Comparison of ENCODE assay signal across 6 cellular contexts in genomic region chr12:6915023-6915788, GRCh38. TPM values are rescaled to one million over a fixed set of nuclear protein-coding genes. Genes with fewer than 3 reads are reported as not detected.
DNase-seq lines count a peak whose midpoint lies in the region; ATAC-seq and TF ChIP-seq lines count a peak whose summit lies in the region.

No MANE protein-coding gene starts in this region.

- H3K4me3 ChIP-seq in astrocyte of the spinal cord (ENCODE audit: low read depth, low read length), result peak overlapping the region; percentile 60

- H3K36me3 Mint-ChIP-seq in activated CD4-positive, alpha-beta T cell treated with anti-CD3 and anti-CD28 coated beads, Interleukin-2, amount 10 ng/mL, durations not matched to agents 7 days and 5 days (ENCODE audit: low read depth), result peaks cover 31% of the 10 kb centered on the region
- H3K36me3 Mint-ChIP-seq in natural killer cell treated with Interleukin-12 subunit alpha and Interleukin-12 subunit beta and Interleukin-15 and Interleukin-18, amount 100 ng/mL, for 72 hours, result no peaks in the 10 kb centered on the region

- H3K4me1 Mint-ChIP-seq in activated CD4-positive, alpha-beta T cell treated with anti-CD3 and anti-CD28 coated beads, Interleukin-2, amount 10 ng/mL, durations not matched to agents 7 days and 5 days, result peaks cover 49% of the 10 kb centered on the region
- H3K4me1 Mint-ChIP-seq in natural killer cell treated with Interleukin-12 subunit alpha and Interleukin-12 subunit beta and Interleukin-15 and Interleukin-18, amount 100 ng/mL, for 72 hours (ENCODE audit: low read depth in 2 of 2), result peaks cover 26 to 29% of the 10 kb centered on the region in 2 donors

- H3K4me3 Mint-ChIP-seq in activated CD4-positive, alpha-beta T cell treated with anti-CD3 and anti-CD28 coated beads, Interleukin-2, amount 10 ng/mL, durations not matched to agents 7 days and 5 days, result peak overlapping the region; percentile 84
- peak overlapping the region; percentile 95 for H3K4me3 Mint-ChIP-seq in natural killer cell treated with Interleukin-12 subunit alpha and Interleukin-12 subunit beta and Interleukin-15 and Interleukin-18, amount 100 ng/mL, for 72 hours

- POLR2A ChIA-PET in activated CD4-positive, alpha-beta T cell treated with anti-CD3 and anti-CD28 coated beads, Interleukin-2, amount 10 ng/mL, durations not matched to agents 7 days and 5 days (lab: Charles Lee), result no interaction called here

- no peaks in the 10 kb centered on the region for H3K27me3 Mint-ChIP-seq in activated CD4-positive, alpha-beta T cell treated with anti-CD3 and anti-CD28 coated beads, Interleukin-2, amount 10 ng/mL, durations not matched to agents 7 days and 5 days
- H3K27me3 Mint-ChIP-seq in natural killer cell treated with Interleukin-12 subunit alpha and Interleukin-12 subunit beta and Interleukin-15 and Interleukin-18, amount 100 ng/mL, for 72 hours, result peaks cover 0 to 7% of the 10 kb centered on the region in 2 donors

- ATAC-seq in natural killer cell treated with Interleukin-12 subunit alpha and Interleukin-12 subunit beta and Interleukin-15 and Interleukin-18, amount 100 ng/mL, for 72 hours, result no peak
- no peak for ATAC-seq in HG03045 (IDR thresholded peaks at IDR 0.05; ENCODE audit: unreplicated experiment)

- CTCF ChIA-PET in activated CD4-positive, alpha-beta T cell treated with anti-CD3 and anti-CD28 coated beads, Interleukin-2, amount 10 ng/mL, durations not matched to agents 7 days and 5 days (lab: Charles Lee), result interaction anchor here (0.7 to 6.3 kb wide), 7 partner anchors 9 to 46 kb away, joined by 3 to 39 read pairs (median 4); partner anchors contain the start of gene ATN1

- no peaks in the 10 kb centered on the region for H3K9me3 Mint-ChIP-seq in activated CD4-positive, alpha-beta T cell treated with anti-CD3 and anti-CD28 coated beads, Interleukin-2, amount 10 ng/mL, durations not matched to agents 7 days and 5 days
- H3K9me3 Mint-ChIP-seq in natural killer cell treated with Interleukin-12 subunit alpha and Interleukin-12 subunit beta and Interleukin-15 and Interleukin-18, amount 100 ng/mL, for 72 hours, result no peaks in the 10 kb centered on the region

- H3K27ac Mint-ChIP-seq in activated CD4-positive, alpha-beta T cell treated with anti-CD3 and anti-CD28 coated beads, Interleukin-2, amount 10 ng/mL, durations not matched to agents 7 days and 5 days, result peak overlapping the region; percentile 91
- peak overlapping the region; percentile 67 to 80 for H3K27ac Mint-ChIP-seq in natural killer cell treated with Interleukin-12 subunit alpha and Interleukin-12 subunit beta and Interleukin-15 and Interleukin-18, amount 100 ng/mL, for 72 hours

- TF ChIP-seq CTCF in astrocyte of the spinal cord (IDR thresholded peaks at IDR 0.05; ENCODE audit: low read depth, low read length), result no peak

- in situ Hi-C loops in astrocyte of the spinal cord (cut with HindIII; ENCODE audit: low sequenced_read_pairs), result no loop called here

- no peak for DNase-seq in activated CD4-positive, alpha-beta T cell treated with anti-CD3 and anti-CD28 coated beads, Interleukin-2, amount 10 ng/mL, durations not matched to agents 7 days and 5 days
- no peak for DNase-seq in activated CD4-positive, alpha-beta T cell treated with anti-CD3 and anti-CD28 coated beads, Interleukin-2, amount 50 U/mL, for 4 hours
- DNase-seq in astrocyte of the spinal cord (ENCODE audit: low read depth, low spot score) (no peak), GF-D8 (lab: John Stamatoyannopoulos, UW) (no peak)
- DNase-seq in natural killer cell treated with Interleukin-12 subunit alpha and Interleukin-12 subunit beta and Interleukin-15 and Interleukin-18, amount 100 ng/mL, for 72 hours (ENCODE audit: low spot score), result no peak

RNA-seq across cellular contexts. Expression of gene ENO2, which starts 0.8 kb away (rescaled TPM):
- total RNA-seq in activated CD4-positive, alpha-beta T cell treated with anti-CD3 and anti-CD28 coated beads, Interleukin-2, amount 10 ng/mL, durations not matched to agents 7 days and 5 days, result 100 to 1,000 TPM; 156 to 160 TPM
- total RNA-seq in natural killer cell treated with Interleukin-12 subunit alpha and Interleukin-12 subunit beta and Interleukin-15 and Interleukin-18, amount 100 ng/mL, for 72 hours, result 100 to 1,000 TPM; 151 to 158 TPM

RNA-seq across cellular contexts. Expression of gene LRRC23, which starts 10.6 kb away (rescaled TPM):
- total RNA-seq in activated CD4-positive, alpha-beta T cell treated with anti-CD3 and anti-CD28 coated beads, Interleukin-2, amount 10 ng/mL, durations not matched to agents 7 days and 5 days, result 1 to 10 TPM; 4.4 to 5.2 TPM
- total RNA-seq in natural killer cell treated with Interleukin-12 subunit alpha and Interleukin-12 subunit beta and Interleukin-15 and Interleukin-18, amount 100 ng/mL, for 72 hours, result 1 to 10 TPM; 3.2 to 7.1 TPM

RNA-seq across cellular contexts. Expression of gene ATN1, which starts 12.6 kb away (rescaled TPM):
- 10 to 100 TPM; 27.3 to 27.6 TPM for total RNA-seq in activated CD4-positive, alpha-beta T cell treated with anti-CD3 and anti-CD28 coated beads, Interleukin-2, amount 10 ng/mL, durations not matched to agents 7 days and 5 days
- total RNA-seq in natural killer cell treated with Interleukin-12 subunit alpha and Interleukin-12 subunit beta and Interleukin-15 and Interleukin-18, amount 100 ng/mL, for 72 hours, result 10 to 100 TPM; 36.5 to 62.2 TPM

RNA-seq across cellular contexts. Expression of gene RNU7-1, which starts 28.4 kb away (rescaled TPM):
- not detected for total RNA-seq in activated CD4-positive, alpha-beta T cell treated with anti-CD3 and anti-CD28 coated beads, Interleukin-2, amount 10 ng/mL, durations not matched to agents 7 days and 5 days
- total RNA-seq in natural killer cell treated with Interleukin-12 subunit alpha and Interleukin-12 subunit beta and Interleukin-15 and Interleukin-18, amount 100 ng/mL, for 72 hours, result not detected

RNA-seq across cellular contexts. Expression of gene C12orf57, which starts 28.6 kb away (rescaled TPM):
- 100 to 1,000 TPM; 156 to 181 TPM for total RNA-seq in activated CD4-positive, alpha-beta T cell treated with anti-CD3 and anti-CD28 coated beads, Interleukin-2, amount 10 ng/mL, durations not matched to agents 7 days and 5 days
- 100 to 1,000 TPM in 1 of 2 donors, 10 to 100 TPM in 1; 89.7 to 106 TPM for total RNA-seq in natural killer cell treated with Interleukin-12 subunit alpha and Interleukin-12 subunit beta and Interleukin-15 and Interleukin-18, amount 100 ng/mL, for 72 hours
